In the genomic region with DNA sequence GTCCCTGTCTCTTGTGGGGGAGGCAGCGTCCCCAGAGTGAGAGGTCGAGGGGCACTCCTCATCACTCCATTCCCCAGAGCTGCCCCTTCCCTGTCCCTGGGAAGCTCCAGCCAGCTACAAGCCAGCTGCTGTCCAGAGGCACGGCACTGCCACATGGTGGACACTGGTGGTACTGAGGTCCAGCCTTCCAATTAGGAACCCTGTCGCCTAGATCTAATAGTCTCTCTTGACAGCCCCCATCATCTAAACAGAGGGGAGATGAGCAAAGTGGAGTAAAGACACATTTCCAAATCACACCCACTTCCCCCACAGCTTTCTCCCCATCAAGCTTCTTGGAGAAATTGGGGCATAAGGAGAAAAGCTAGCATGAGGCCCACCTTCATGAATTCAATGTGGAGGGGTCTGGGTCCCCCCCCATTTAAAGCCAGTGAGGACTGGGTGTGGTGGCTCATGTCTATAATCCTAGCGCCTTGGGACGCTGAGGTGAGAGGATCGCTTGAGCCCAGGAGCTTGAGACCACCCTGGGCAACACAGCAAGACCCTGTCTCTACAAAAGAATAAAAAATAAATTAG, we compare ENCODE assay signal across 8 cellular contexts. TPM values are rescaled to one million over a fixed set of nuclear protein-coding genes. Genes with fewer than 3 reads are reported as not detected.
DNase-seq lines count a peak whose midpoint lies in the region; ATAC-seq and TF ChIP-seq lines count a peak whose summit lies in the region.

No MANE protein-coding gene starts in this region.

- intact Hi-C loops in mucosa of descending colon (cut with DNase I, micrococcal nuclease) = loop anchor here (10.0 kb wide), 3 partner anchors 148 to 188 kb away; no protein-coding TSS in a partner anchor

- H3K9me3 ChIP-seq in HAP-1 (no peaks in the 10 kb centered on the region), mucosa of descending colon (no peaks in the 10 kb centered on the region)

- TF ChIP-seq CTCF in mucosa of descending colon (IDR thresholded peaks at IDR 0.05) = peak; percentile 70

- H3K4me1 ChIP-seq in HAP-1 (peaks cover 6% of the 10 kb centered on the region), mucosa of descending colon (ENCODE audit: low read depth) (no peaks in the 10 kb centered on the region)

- H3K4me3 ChIP-seq in HAP-1 (no peak overlapping the region), mucosa of descending colon (no peak overlapping the region)

- TF ChIP-seq POLR2A in erythroblast (IDR thresholded peaks at IDR 0.05; ENCODE audit: low read length) = no peak

- in situ Hi-C loops in HAP-1 (cut with MboI; ENCODE audit: low sequenced_read_pairs) = no loop called here

- peak overlapping the region; percentile 59 for H3K27ac ChIP-seq in temporal lobe (ENCODE audit: low read depth, low read length)

- ATAC-seq in mucosa of descending colon = peak; percentile 82
- no peak for ATAC-seq in HG02970 (IDR thresholded peaks at IDR 0.05; ENCODE audit: low FRiP score, unreplicated experiment)

- H3K36me3 ChIP-seq in HAP-1 (replicated peaks) = no peaks in the 10 kb centered on the region
- H3K36me3 ChIP-seq in mucosa of descending colon (ENCODE audit: low read depth) = no peaks in the 10 kb centered on the region

- H3K27me3 ChIP-seq in HAP-1 (ENCODE audit: low read depth) = no peaks in the 10 kb centered on the region

- DNase-seq in DMS53 (lab: John Stamatoyannopoulos, UW) = peak; percentile 88
- DNase-seq in HAP-1 (ENCODE audit: low spot score in 2 of 2) = peak; percentile 66 to 90
- peak; percentile 30 for DNase-seq in NCI-H2196 treated with DMSO at 0.1 percent for 48 hours (lab: John Stamatoyannopoulos, UW; ENCODE audit: unreplicated experiment)
- peak; percentile 62 for DNase-seq in activated CD4-positive, CD25-positive, alpha-beta regulatory T cell treated with anti-CD3 and anti-CD28 coated beads, Interleukin-2, amount 50 U/mL, for 72 hours
- peak; percentile 56 to 83 for DNase-seq in erythroblast (lab: John Stamatoyannopoulos, UW)
- peak in 2 of 3 donors; percentile 84 to 89 for DNase-seq in mucosa of descending colon

RNA-seq across cellular contexts. Expression of a gene that starts 2.1 kb away (rescaled TPM):
- total RNA-seq in mucosa of descending colon (not detected), temporal lobe (not detected)

RNA-seq across cellular contexts. Expression of a gene that starts 6.6 kb away (rescaled TPM):
- 1 to 10 TPM in 2 of 3 donors, under 1 TPM in 1; 0.46 to 2.0 (median 1.9) TPM for total RNA-seq in mucosa of descending colon
- 0.25 TPM for total RNA-seq in temporal lobe

RNA-seq across cellular contexts. Expression of a gene that starts 18.4 kb away (rescaled TPM):
- total RNA-seq in mucosa of descending colon (not detected), temporal lobe (not detected)

RNA-seq across cellular contexts. Expression of a gene that starts 22.2 kb away (rescaled TPM):
- total RNA-seq in mucosa of descending colon = 10 to 100 TPM; 43.9 to 80.8 (median 80.6) TPM
- 40.1 TPM for total RNA-seq in temporal lobe

RNA-seq across cellular contexts. Expression of a gene that starts 26.6 kb away (rescaled TPM):
- total RNA-seq in mucosa of descending colon (10 to 100 TPM in 2 of 3 donors, 1 to 10 TPM in 1; 8.8 to 18.5 (median 15.0) TPM), temporal lobe (0.25 TPM)

Comparison
In these comparisons a context has a peak if more than half of its experiments do, and no peak if none do; other contexts are left out.
1. DNase-seq: peak in every context shown above with its lines; median percentile 88 in DMS53; 86 in mucosa of descending colon; 78 in HAP-1; 70 in erythroblast; 62 in activated CD4-positive, CD25-positive, alpha-beta regulatory T cell treated with anti-CD3 and anti-CD28 coated beads, Interleukin-2, amount 50 U/mL, for 72 hours; 30 in NCI-H2196 treated with DMSO at 0.1 percent for 48 hours.